1 cellular context compared by ENCODE assay signal in the genomic region with DNA sequence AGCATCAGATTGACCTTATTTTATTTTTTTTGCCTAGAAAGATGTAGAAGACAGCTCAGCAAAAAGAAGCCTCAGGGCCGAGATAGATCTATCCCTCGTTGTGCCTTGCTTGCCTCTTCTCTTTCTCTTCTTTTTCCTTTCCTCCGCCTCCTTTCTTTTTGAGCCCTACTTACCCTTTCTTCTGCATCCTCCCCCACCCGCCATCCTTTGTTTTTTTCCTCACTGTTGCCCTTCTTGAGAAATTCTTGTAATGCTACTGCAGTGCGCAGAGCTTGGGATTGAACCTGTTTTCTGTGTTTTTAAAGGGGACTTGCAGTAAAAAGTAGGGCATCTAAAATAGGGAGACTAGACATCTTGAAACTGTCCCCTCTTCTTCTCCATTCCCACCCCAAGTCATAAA.
TF ChIP-seq lines count a peak whose summit lies in the region.

No MANE protein-coding gene starts in this region.

TF ChIP-seq in GM23338, 12 proteins besides CTCF, POLR2A, EP300 and RAD21:
- TF ChIP-seq, protein P1, sequence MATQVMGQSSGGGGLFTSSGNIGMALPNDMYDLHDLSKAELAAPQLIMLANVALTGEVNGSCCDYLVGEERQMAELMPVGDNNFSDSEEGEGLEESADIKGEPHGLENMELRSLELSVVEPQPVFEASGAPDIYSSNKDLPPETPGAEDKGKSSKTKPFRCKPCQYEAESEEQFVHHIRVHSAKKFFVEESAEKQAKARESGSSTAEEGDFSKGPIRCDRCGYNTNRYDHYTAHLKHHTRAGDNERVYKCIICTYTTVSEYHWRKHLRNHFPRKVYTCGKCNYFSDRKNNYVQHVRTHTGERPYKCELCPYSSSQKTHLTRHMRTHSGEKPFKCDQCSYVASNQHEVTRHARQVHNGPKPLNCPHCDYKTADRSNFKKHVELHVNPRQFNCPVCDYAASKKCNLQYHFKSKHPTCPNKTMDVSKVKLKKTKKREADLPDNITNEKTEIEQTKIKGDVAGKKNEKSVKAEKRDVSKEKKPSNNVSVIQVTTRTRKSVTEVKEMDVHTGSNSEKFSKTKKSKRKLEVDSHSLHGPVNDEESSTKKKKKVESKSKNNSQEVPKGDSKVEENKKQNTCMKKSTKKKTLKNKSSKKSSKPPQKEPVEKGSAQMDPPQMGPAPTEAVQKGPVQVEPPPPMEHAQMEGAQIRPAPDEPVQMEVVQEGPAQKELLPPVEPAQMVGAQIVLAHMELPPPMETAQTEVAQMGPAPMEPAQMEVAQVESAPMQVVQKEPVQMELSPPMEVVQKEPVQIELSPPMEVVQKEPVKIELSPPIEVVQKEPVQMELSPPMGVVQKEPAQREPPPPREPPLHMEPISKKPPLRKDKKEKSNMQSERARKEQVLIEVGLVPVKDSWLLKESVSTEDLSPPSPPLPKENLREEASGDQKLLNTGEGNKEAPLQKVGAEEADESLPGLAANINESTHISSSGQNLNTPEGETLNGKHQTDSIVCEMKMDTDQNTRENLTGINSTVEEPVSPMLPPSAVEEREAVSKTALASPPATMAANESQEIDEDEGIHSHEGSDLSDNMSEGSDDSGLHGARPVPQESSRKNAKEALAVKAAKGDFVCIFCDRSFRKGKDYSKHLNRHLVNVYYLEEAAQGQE (IDR thresholded peaks at IDR 0.05; ENCODE audit: unreplicated experiment), result no peak
- TF ChIP-seq JUNB (IDR thresholded peaks at IDR 0.05; ENCODE audit: unreplicated experiment), result no peak
TF ChIP-seq in GM23338: peak in this region for 0.
